10 cellular contexts compared by ENCODE assay signal in the genomic region with DNA sequence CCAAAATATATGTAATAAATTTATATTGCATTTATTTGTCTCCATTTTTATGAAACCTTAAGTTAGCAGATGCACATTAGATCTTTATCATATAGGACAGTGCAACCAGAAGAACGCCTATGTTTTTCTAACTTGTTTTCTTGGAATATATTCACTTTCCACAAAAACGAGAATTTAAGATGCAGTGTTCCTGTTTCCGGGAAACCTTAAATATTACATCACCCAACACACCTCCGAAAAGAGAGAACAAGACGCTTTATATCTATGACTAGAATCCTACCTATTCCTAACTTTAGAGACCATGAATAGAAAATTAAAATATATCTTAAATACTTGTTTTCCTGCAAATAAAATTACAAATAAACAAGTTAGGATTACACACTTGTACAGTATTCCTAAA.
DNase-seq lines count a peak whose midpoint lies in the region; ATAC-seq lines count a peak whose summit lies in the region.
"Had no signal": no experiment of that assay in that cellular context is flagged by ENCODE, and none has a peak within 500 bp of the region (broad histone marks: within the 10 kb centered on the region; RNA-seq: fewer than 3 reads in every experiment).

No MANE protein-coding gene starts in this region.

- ATAC-seq in stimulated activated memory B cell treated with anti-CD40 and anti-IgM and Interleukin-4, amounts not matched to agents 10 μg/mL and 1 μg/mL and 100 μg/mL, for 72 hours, result no peak
- no peak for ATAC-seq in HG03460 (IDR thresholded peaks at IDR 0.05; ENCODE audit: unreplicated experiment)
- ATAC-seq: Right ventricle myocardium inferior had no signal

- H3K27ac Mint-ChIP-seq in activated naive CD4-positive, alpha-beta T cell treated with anti-CD3 and anti-CD28 coated beads, Interleukin-2, amount 50 U/mL, for 24 hours, result peak overlapping the region; percentile 95
- no peak overlapping the region for H3K27ac Mint-ChIP-seq in stimulated activated memory B cell treated with anti-CD40 and anti-IgM and Interleukin-4, amounts not matched to agents 10 μg/mL and 1 μg/mL and 100 μg/mL, for 72 hours

- no peak for DNase-seq in activated naive CD4-positive, alpha-beta T cell treated with anti-CD3 and anti-CD28 coated beads, Interleukin-2, amount 50 U/mL, for 16 hours
- DNase-seq in RKO (ENCODE audit: low spot score) (peak; percentile 37), epithelial cell of prostate (ENCODE audit: low read depth, low spot score) (no peak), GDM1 (lab: John Stamatoyannopoulos, UW) (no peak), epidermal melanocyte (ENCODE audit: insufficient read length, low spot score) (no peak)
- DNase-seq: midbrain had no signal

- no peaks in the 10 kb centered on the region for H3K9me3 Mint-ChIP-seq in activated naive CD4-positive, alpha-beta T cell treated with anti-CD3 and anti-CD28 coated beads, Interleukin-2, amount 50 U/mL, for 24 hours
- H3K9me3 Mint-ChIP-seq in stimulated activated memory B cell treated with anti-CD40 and anti-IgM and Interleukin-4, amounts not matched to agents 10 μg/mL and 1 μg/mL and 100 μg/mL, for 72 hours, result no peaks in the 10 kb centered on the region

- no peaks in the 10 kb centered on the region for H3K27me3 Mint-ChIP-seq in activated naive CD4-positive, alpha-beta T cell treated with anti-CD3 and anti-CD28 coated beads, Interleukin-2, amount 50 U/mL, for 24 hours
- no peaks in the 10 kb centered on the region for H3K27me3 Mint-ChIP-seq in stimulated activated memory B cell treated with anti-CD40 and anti-IgM and Interleukin-4, amounts not matched to agents 10 μg/mL and 1 μg/mL and 100 μg/mL, for 72 hours

- H3K27ac ChIP-seq in epithelial cell of prostate, result peak overlapping the region; percentile 62

- peaks cover 10% of the 10 kb centered on the region for H3K36me3 Mint-ChIP-seq in activated naive CD4-positive, alpha-beta T cell treated with anti-CD3 and anti-CD28 coated beads, Interleukin-2, amount 50 U/mL, for 24 hours
- peaks cover 5% of the 10 kb centered on the region for H3K36me3 Mint-ChIP-seq in stimulated activated memory B cell treated with anti-CD40 and anti-IgM and Interleukin-4, amounts not matched to agents 10 μg/mL and 1 μg/mL and 100 μg/mL, for 72 hours

- H3K4me3 Mint-ChIP-seq in activated naive CD4-positive, alpha-beta T cell treated with anti-CD3 and anti-CD28 coated beads, Interleukin-2, amount 50 U/mL, for 24 hours, result peak overlapping the region; percentile 98
- H3K4me3 Mint-ChIP-seq in stimulated activated memory B cell treated with anti-CD40 and anti-IgM and Interleukin-4, amounts not matched to agents 10 μg/mL and 1 μg/mL and 100 μg/mL, for 72 hours, result peak overlapping the region; percentile 41

- peaks cover 44% of the 10 kb centered on the region for H3K4me1 Mint-ChIP-seq in activated naive CD4-positive, alpha-beta T cell treated with anti-CD3 and anti-CD28 coated beads, Interleukin-2, amount 50 U/mL, for 24 hours
- peaks cover 14% of the 10 kb centered on the region for H3K4me1 Mint-ChIP-seq in stimulated activated memory B cell treated with anti-CD40 and anti-IgM and Interleukin-4, amounts not matched to agents 10 μg/mL and 1 μg/mL and 100 μg/mL, for 72 hours
